In genomic region chr11:8229299-8230177, GRCh38 we compare ENCODE assay signal across 14 cellular contexts. TPM values are rescaled to one million over a fixed set of nuclear protein-coding genes. Genes with fewer than 3 reads are reported as not detected.
DNase-seq lines count a peak whose midpoint lies in the region; ATAC-seq and TF ChIP-seq lines count a peak whose summit lies in the region.
"Had no signal": no experiment of that assay in that cellular context is flagged by ENCODE, and none has a peak within 500 bp of the region (broad histone marks: within the 10 kb centered on the region; RNA-seq: fewer than 3 reads in every experiment).

No MANE protein-coding gene starts in this region.

- H3K9me3 ChIP-seq in heart left ventricle: no peaks in the 10 kb centered on the region
- no peaks in the 10 kb centered on the region for H3K9me3 ChIP-seq in fibroblast of lung (ENCODE audit: control insufficient read depth, insufficient read depth, low read depth, low read length)
- H3K9me3 ChIP-seq in GM23248 (ENCODE audit: low read depth): no peaks in the 10 kb centered on the region

- H3K36me3 Mint-ChIP-seq in GM23338 (ENCODE audit: low read depth) (no peaks in the 10 kb centered on the region), immature natural killer cell (no peaks in the 10 kb centered on the region)

- ATAC-seq in heart left ventricle: peak in 3 of 4 donors; percentile 27 to 50 (median 43)
- ATAC-seq in Right ventricle myocardium inferior: no peak
- ATAC-seq in GM23338: no peak
- ATAC-seq: HCT116 had no signal

- in situ Hi-C loops in GM23248 (cut with MboI): loop anchor here (25.0 kb wide), 2 partner anchors 333 to 733 kb away; partner anchors contain the start of gene TMEM9B

- H3K79me2 ChIP-seq in fibroblast of lung (ENCODE audit: control insufficient read depth, insufficient read depth, low read length) (no peaks in the 10 kb centered on the region), GM23338 (replicated peaks; ENCODE audit: insufficient read depth) (no peaks in the 10 kb centered on the region), GM23248 (ENCODE audit: insufficient read depth) (no peaks in the 10 kb centered on the region)

- H3K4me3 ChIP-seq in heart left ventricle (no peak overlapping the region), fibroblast of lung (replicated peaks in 1 of 4; ENCODE audit: control extremely low read depth in 1 of 4, insufficient read depth in 1 of 4, low read depth in 3 of 4, low read length in 4 of 4) (no peak overlapping the region), GM23338 (no peak overlapping the region), GM23248 (no peak overlapping the region)

- H3K9me3 Mint-ChIP-seq in GM23338 (no peaks in the 10 kb centered on the region), immature natural killer cell (no peaks in the 10 kb centered on the region)

- TF ChIP-seq POLR2A in heart left ventricle (IDR thresholded peaks at IDR 0.05): no peak

- no peaks in the 10 kb centered on the region for H3K9me2 ChIP-seq in GM23338 (ENCODE audit: insufficient read depth)
- H3K9me2 ChIP-seq in GM23248 (ENCODE audit: insufficient read depth): no peaks in the 10 kb centered on the region

- TF ChIP-seq CTCF in heart left ventricle (IDR thresholded peaks at IDR 0.05) (no peak), fibroblast of lung (conservative IDR thresholded peaks at IDR 0.05 in 1 of 2, IDR thresholded peaks at IDR 0.05 in 1 of 2; ENCODE audit: low read depth in 1 of 2, low read length in 2 of 2) (no peak), GM23338 (conservative IDR thresholded peaks at IDR 0.05; ENCODE audit: low read depth in 2 of 2) (no peak)

- H3K4me1 Mint-ChIP-seq in GM23338 (peaks cover 9% of the 10 kb centered on the region; the same call in 2 of the 3 replicates), immature natural killer cell (no peaks in the 10 kb centered on the region)

- peaks cover 8% of the 10 kb centered on the region for H3K27me3 Mint-ChIP-seq in GM23338 (ENCODE audit: insufficient read depth, low read depth, poor library complexity)
- H3K27me3 Mint-ChIP-seq in immature natural killer cell (ENCODE audit: low read depth in 3 of 3): peaks cover 1 to 7% (median 2%) of the 10 kb centered on the region in 3 donors

- no peak overlapping the region for H3K27ac Mint-ChIP-seq in GM23338
- H3K27ac Mint-ChIP-seq in immature natural killer cell: no peak overlapping the region

- DNase-seq in heart left ventricle: peak in 4 of 5 donors; percentile 44 to 66 (median 60)
- no peak for DNase-seq in Right ventricle myocardium inferior (ENCODE audit: missing footprints)
- peak; percentile 97 for DNase-seq in NCI-H69 (lab: John Stamatoyannopoulos, UW)
- DNase-seq in fibroblast of lung (ENCODE audit: low read depth in 2 of 2): peak; percentile 11 to 29
- DNase-seq in GM23338 (ENCODE audit: low spot score): no peak
- no peak for DNase-seq in immature natural killer cell
- no peak for DNase-seq in stimulated activated CD4-positive, alpha-beta T cell treated with anti-CD3 and anti-CD28 coated beads, Interleukin-2, amount 100 ng/mL, for 24 hours
- no peak for DNase-seq in GM23248
- DNase-seq: activated effector memory CD4-positive, alpha-beta T cell treated with Interleukin-2 at 50 U/mL for 16 hours; retina had no signal

- 49 to 72% (median 50%) methylated on average over 6 to 9 of the region's 9 CpGs for WGBS in heart left ventricle, 4 donors
- WGBS in GM23248 (ENCODE audit: low coverage in 1 of 2, low lambda C conversion rate in 2 of 2, missing lambda C conversion rate in 2 of 2), 2 experiments: 61 to 63% methylated on average over 9 of the region's 9 CpGs

- H3K9ac ChIP-seq in fibroblast of lung (ENCODE audit: insufficient read depth, low read length): no peak overlapping the region
- H3K9ac ChIP-seq in GM23248: no peak overlapping the region

- H3K4me1 ChIP-seq in heart left ventricle (peaks cover 0 to 28% (median 5%) of the 10 kb centered on the region in 12 donors), fibroblast of lung (ENCODE audit: control insufficient read depth, extremely low read depth, insufficient read depth, low read length) (no peaks in the 10 kb centered on the region), GM23338 (ENCODE audit: insufficient read depth) (no peaks in the 10 kb centered on the region), GM23248 (ENCODE audit: insufficient read depth) (peaks cover 4% of the 10 kb centered on the region; the same call in 1 of the 2 replicates)

- H4K20me1 ChIP-seq in fibroblast of lung (ENCODE audit: control insufficient read depth, extremely low read depth, insufficient read depth, low read length) (no peaks in the 10 kb centered on the region), GM23338 (replicated peaks; ENCODE audit: insufficient read depth) (no peaks in the 10 kb centered on the region), GM23248 (ENCODE audit: insufficient read depth) (no peaks in the 10 kb centered on the region)

- no peaks in the 10 kb centered on the region for H3K27me3 ChIP-seq in heart left ventricle
- no peaks in the 10 kb centered on the region for H3K27me3 ChIP-seq in fibroblast of lung (ENCODE audit: control insufficient read depth, insufficient read depth, low read length)
- no peaks in the 10 kb centered on the region for H3K27me3 ChIP-seq in GM23338 (ENCODE audit: insufficient read depth)
- H3K27me3 ChIP-seq in GM23248 (replicated peaks; ENCODE audit: insufficient read depth): no peaks in the 10 kb centered on the region

- H3K27ac ChIP-seq in heart left ventricle (no peak overlapping the region), fibroblast of lung (ENCODE audit: insufficient read depth, low read length) (no peak overlapping the region), GM23338 (ENCODE audit: low read depth) (no peak overlapping the region), GM23248 (no peak overlapping the region)

- H3F3A ChIP-seq in GM23338 (replicated peaks; ENCODE audit: low read depth): no peaks in the 10 kb centered on the region
- H3F3A ChIP-seq in GM23248 (ENCODE audit: insufficient read depth): 0 out of 2 replicates have a peak, but pooled peaks cover 5% of the 10 kb centered on the region

- H3K36me3 ChIP-seq in heart left ventricle: no peaks in the 10 kb centered on the region
- H3K36me3 ChIP-seq in fibroblast of lung (ENCODE audit: control insufficient read depth, insufficient read depth, low read length): no peaks in the 10 kb centered on the region
- H3K36me3 ChIP-seq in GM23338 (ENCODE audit: insufficient read depth): no peaks in the 10 kb centered on the region
- no peaks in the 10 kb centered on the region for H3K36me3 ChIP-seq in GM23248 (ENCODE audit: low read depth)

- H2AFZ ChIP-seq in fibroblast of lung (ENCODE audit: low read length): no peak overlapping the region
- no peak overlapping the region for H2AFZ ChIP-seq in GM23338
- no peak overlapping the region for H2AFZ ChIP-seq in GM23248

- intact Hi-C loops in heart left ventricle (cut with DNase I) (loop anchor here in 9 of 10 donors (5.0 to 10.0 kb wide), 7 partner anchors 33 to 905 kb away; partner anchors contain the start of genes LMO1 (in 6 of the 9) and ASCL3 (in 1 of the 9)), Right ventricle myocardium inferior (cut with DNase I) (loop anchor here (10.0 kb wide), 1 partner anchor 85 kb away; no protein-coding TSS in a partner anchor)

- H3K4me3 Mint-ChIP-seq in GM23338 (no peak overlapping the region), immature natural killer cell (no peak overlapping the region)

- H3K4me2 ChIP-seq in fibroblast of lung (ENCODE audit: extremely low read depth, insufficient read depth, low read length) (no peak overlapping the region), GM23338 (no peak overlapping the region), GM23248 (ENCODE audit: unreplicated experiment) (no peak overlapping the region)

TF ChIP-seq in GM23338, 12 proteins besides CTCF, POLR2A, EP300 and RAD21 (continues in another document):
- TF ChIP-seq REST (IDR thresholded peaks at IDR 0.05; ENCODE audit: unreplicated experiment): no peak
- TF ChIP-seq ZNF114 (CRISPR knock-in tag; IDR thresholded peaks at IDR 0.05): no peak
- no peak for TF ChIP-seq EZH2 (IDR thresholded peaks at IDR 0.05; ENCODE audit: low read depth, unreplicated experiment)
- TF ChIP-seq NANOG (IDR thresholded peaks at IDR 0.05; ENCODE audit: borderline replicate concordance): no peak
- TF ChIP-seq JUNB (IDR thresholded peaks at IDR 0.05; ENCODE audit: unreplicated experiment): no peak

RNA-seq across cellular contexts. Expression of gene LMO1, which starts 34.1 kb away (rescaled TPM):
- 1 to 10 TPM in 6 of 9 donors, under 1 TPM in 2, not detected in 1; 0.75 to 4.1 (median 2.4) TPM for total RNA-seq in heart left ventricle
- 1 to 10 TPM in 1 of 2 donors, under 1 TPM in 1; 0.42 to 2.2 TPM for polyA plus RNA-seq in heart left ventricle
- 3.6 TPM for total RNA-seq in Right ventricle myocardium inferior
- not detected in 2 replicates for total RNA-seq in fibroblast of lung
- polyA plus RNA-seq in fibroblast of lung: not detected in 2 replicates
- polyA plus RNA-seq in fibroblast of lung (2012): not detected in 2 replicates
- polyA minus RNA-seq in fibroblast of lung (ENCODE audit: low replicate concordance): not detected in 2 replicates
- total RNA-seq in GM23338 (2014; rRNA removed; shearing (Covaris generic)): not detected in 2 replicates
- 0.19 and 0.40 TPM in 2 replicates for polyA plus RNA-seq in GM23338 (2016; fragmentation: Nextera tagmentation; extraction: Ambion mirVana)
- not detected for polyA plus RNA-seq in immature natural killer cell
- not detected in 2 replicates for total RNA-seq in GM23248 (2014; rRNA removed; shearing (Covaris generic))
- polyA plus RNA-seq in GM23248 (2016; fragmentation: Nextera tagmentation; extraction: Ambion mirVana): not detected in 2 replicates
- total RNA-seq: mesenteric fat pad, urinary bladder had no signal
- polyA plus RNA-seq: AG04450 had no signal

Comparison
In these comparisons a context has a peak if more than half of its experiments do, and no peak if none do; other contexts are left out.
1. ATAC-seq: peak in heart left ventricle (3 of 4); none in Right ventricle myocardium inferior (single experiment) and GM23338 (single experiment).
2. DNase-seq: peak in heart left ventricle (4 of 5), NCI-H69 (single experiment) and fibroblast of lung (2 of 2); none in Right ventricle myocardium inferior (single experiment), GM23338 (single experiment), immature natural killer cell (0 of 3), stimulated activated CD4-positive, alpha-beta T cell treated with anti-CD3 and anti-CD28 coated beads, Interleukin-2, amount 100 ng/mL, for 24 hours (0 of 2) and GM23248 (single experiment).